Comparison of ENCODE assay signal across 1 cellular context in the genomic region with DNA sequence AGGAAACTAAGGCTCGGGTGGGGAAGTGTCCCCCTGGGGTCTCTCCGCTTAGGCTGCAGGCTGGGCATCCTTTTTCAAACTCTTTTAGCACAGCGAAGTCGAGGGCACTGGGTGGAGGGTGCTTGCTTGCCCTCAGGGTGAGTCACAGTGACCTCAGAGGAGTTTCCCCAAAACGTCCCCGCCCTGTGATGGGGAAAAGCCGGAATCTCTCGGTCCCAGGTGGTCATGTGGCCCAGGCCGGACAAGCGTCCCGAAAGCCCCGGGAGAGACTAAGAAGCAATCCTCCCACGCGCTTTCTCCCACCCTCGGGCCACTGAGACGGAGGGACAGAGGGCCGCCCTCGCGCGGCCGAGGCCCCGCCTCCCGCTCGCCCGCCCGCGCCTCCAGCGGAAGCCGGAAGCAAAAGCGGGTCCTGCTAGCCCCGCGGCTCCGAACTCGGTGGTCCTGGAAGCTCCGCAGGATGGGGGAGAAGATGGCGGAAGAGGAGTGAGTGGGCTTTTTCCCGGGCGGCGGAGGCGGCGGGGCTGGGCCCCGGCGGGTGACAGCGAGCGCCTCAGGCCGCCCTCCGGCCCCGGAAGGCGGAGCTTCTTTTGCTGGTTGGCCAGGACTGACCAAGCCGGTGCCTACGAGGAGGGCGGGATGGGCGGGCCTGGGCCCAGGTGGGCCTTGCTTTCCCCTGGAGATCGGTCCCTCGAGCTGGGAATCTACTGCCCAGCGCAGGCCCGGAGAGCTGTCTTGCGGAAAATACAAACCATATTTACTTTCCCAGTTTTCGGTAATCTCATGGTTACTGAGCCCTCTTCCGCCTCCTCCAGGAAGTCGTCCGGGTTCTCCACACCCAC.
A peak's percentile ranks its signal among the peaks of the same experiment; 100 is the strongest.
TF ChIP-seq lines count a peak whose summit lies in the region.

A gene with protein sequence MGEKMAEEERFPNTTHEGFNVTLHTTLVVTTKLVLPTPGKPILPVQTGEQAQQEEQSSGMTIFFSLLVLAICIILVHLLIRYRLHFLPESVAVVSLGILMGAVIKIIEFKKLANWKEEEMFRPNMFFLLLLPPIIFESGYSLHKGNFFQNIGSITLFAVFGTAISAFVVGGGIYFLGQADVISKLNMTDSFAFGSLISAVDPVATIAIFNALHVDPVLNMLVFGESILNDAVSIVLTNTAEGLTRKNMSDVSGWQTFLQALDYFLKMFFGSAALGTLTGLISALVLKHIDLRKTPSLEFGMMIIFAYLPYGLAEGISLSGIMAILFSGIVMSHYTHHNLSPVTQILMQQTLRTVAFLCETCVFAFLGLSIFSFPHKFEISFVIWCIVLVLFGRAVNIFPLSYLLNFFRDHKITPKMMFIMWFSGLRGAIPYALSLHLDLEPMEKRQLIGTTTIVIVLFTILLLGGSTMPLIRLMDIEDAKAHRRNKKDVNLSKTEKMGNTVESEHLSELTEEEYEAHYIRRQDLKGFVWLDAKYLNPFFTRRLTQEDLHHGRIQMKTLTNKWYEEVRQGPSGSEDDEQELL (plus strand): TSS at position 366 of the 842 bp plus-strand sequence. CDS start 95 bp downstream, at position 461.

TF ChIP-seq in K562, 482 proteins besides CTCF, POLR2A, EP300 and RAD21 (continued from another document and continues in another):
- TF ChIP-seq, protein P1, sequence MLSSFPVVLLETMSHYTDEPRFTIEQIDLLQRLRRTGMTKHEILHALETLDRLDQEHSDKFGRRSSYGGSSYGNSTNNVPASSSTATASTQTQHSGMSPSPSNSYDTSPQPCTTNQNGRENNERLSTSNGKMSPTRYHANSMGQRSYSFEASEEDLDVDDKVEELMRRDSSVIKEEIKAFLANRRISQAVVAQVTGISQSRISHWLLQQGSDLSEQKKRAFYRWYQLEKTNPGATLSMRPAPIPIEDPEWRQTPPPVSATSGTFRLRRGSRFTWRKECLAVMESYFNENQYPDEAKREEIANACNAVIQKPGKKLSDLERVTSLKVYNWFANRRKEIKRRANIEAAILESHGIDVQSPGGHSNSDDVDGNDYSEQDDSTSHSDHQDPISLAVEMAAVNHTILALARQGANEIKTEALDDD (IDR thresholded peaks at IDR 0.05), result no peak
- TF ChIP-seq NUFIP1 (IDR thresholded peaks at IDR 0.05; ENCODE audit: partially characterized antibody) (no peak), SMAD4 (CRISPR knock-in tag; conservative IDR thresholded peaks at IDR 0.05) (peak; percentile 58), IRF2 (CRISPR knock-in tag; IDR thresholded peaks at IDR 0.05) (no peak), DIDO1 (tag; IDR thresholded peaks at IDR 0.05; ENCODE audit: low read depth) (peak; percentile 16; the same call in 1 of the 2 replicates), GABPB2 (CRISPR knock-in tag; conservative IDR thresholded peaks at IDR 0.05) (no peak), NR4A1 (CRISPR knock-in tag; IDR thresholded peaks at IDR 0.05) (no peak), NR4A1 (tag; IDR thresholded peaks at IDR 0.05) (no peak), EZH2 (IDR thresholded peaks at IDR 0.05; ENCODE audit: borderline replicate concordance, low read depth, low read length) (no peak), NFXL1 (CRISPR knock-in tag; IDR thresholded peaks at IDR 0.05) (no peak), RCOR1 (IDR thresholded peaks at IDR 0.05; ENCODE audit: borderline replicate concordance in 1 of 2, low read depth in 2 of 2, low read length in 2 of 2) (peak in 1 of 2 experiments; percentile 69; a peak in 2 of 4 replicates), BRD9 (IDR thresholded peaks at IDR 0.05; ENCODE audit: low read depth, partially characterized antibody) (no peak), ZNF644 (tag; IDR thresholded peaks at IDR 0.05; ENCODE audit: low read depth) (no peak), MTA1 (IDR thresholded peaks at IDR 0.05; ENCODE audit: borderline replicate concordance) (0 out of 2 replicates have a peak, but pooled peaks have one; percentile 28), ZNF785 (CRISPR knock-in tag; IDR thresholded peaks at IDR 0.05) (no peak), PRMT5 (CRISPR knock-in tag; IDR thresholded peaks at IDR 0.05) (no peak), TBP (optimal IDR thresholded peaks at IDR 0.05; ENCODE audit: low read depth, low read length) (peak; percentile 69), MTA2 (IDR thresholded peaks at IDR 0.05; ENCODE audit: low read depth) (no peak), ZNF239 (CRISPR knock-in tag; IDR thresholded peaks at IDR 0.05) (no peak), CBFA2T2 (conservative IDR thresholded peaks at IDR 0.05) (peak; percentile 55), TCF3 (CRISPR knock-in tag; IDR thresholded peaks at IDR 0.05) (peak; percentile 52; the same call in 1 of the 2 replicates), YY1 (IDR thresholded peaks at IDR 0.05; ENCODE audit: borderline replicate concordance in 1 of 3, control insufficient read depth in 1 of 3, extremely low read depth in 1 of 3, insufficient read depth in 3 of 3, insufficient read length in 1 of 3, insufficient replicate concordance in 2 of 3, low read depth in 1 of 3, low read length in 2 of 3) (peak; percentile 18 to 91 (median 85)), ELF2 (CRISPR knock-in tag; IDR thresholded peaks at IDR 0.05) (peak; percentile 93), EP400 (IDR thresholded peaks at IDR 0.05) (peak; percentile 79), NRF1 (conservative IDR thresholded peaks at IDR 0.05 in 1 of 2, IDR thresholded peaks at IDR 0.05 in 1 of 2) (peak; percentile 79 to 81), ZNF583 (CRISPR knock-in tag; IDR thresholded peaks at IDR 0.05) (no peak), MBD2 (IDR thresholded peaks at IDR 0.05; ENCODE audit: borderline replicate concordance, low read depth) (0 out of 2 replicates have a peak, but pooled peaks have one; percentile 46), STAG1 (CRISPR knock-in tag; IDR thresholded peaks at IDR 0.05; ENCODE audit: borderline replicate concordance) (no peak), PHF21A (IDR thresholded peaks at IDR 0.05; ENCODE audit: borderline replicate concordance, low read depth) (no peak), E2F3 (CRISPR knock-in tag; IDR thresholded peaks at IDR 0.05) (peak; percentile 16; the same call in 1 of the 2 replicates), HEY1 (CRISPR knock-in tag; IDR thresholded peaks at IDR 0.05; ENCODE audit: borderline replicate concordance) (no peak)
- TF ChIP-seq, protein P2, sequence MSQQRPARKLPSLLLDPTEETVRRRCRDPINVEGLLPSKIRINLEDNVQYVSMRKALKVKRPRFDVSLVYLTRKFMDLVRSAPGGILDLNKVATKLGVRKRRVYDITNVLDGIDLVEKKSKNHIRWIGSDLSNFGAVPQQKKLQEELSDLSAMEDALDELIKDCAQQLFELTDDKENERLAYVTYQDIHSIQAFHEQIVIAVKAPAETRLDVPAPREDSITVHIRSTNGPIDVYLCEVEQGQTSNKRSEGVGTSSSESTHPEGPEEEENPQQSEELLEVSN (IDR thresholded peaks at IDR 0.05; ENCODE audit: borderline replicate concordance in 1 of 2, extremely low read depth in 1 of 2, insufficient read depth in 1 of 2, insufficient read length in 1 of 2, low read depth in 1 of 2, low read length in 1 of 2, poor library complexity in 1 of 2, severe bottlenecking in 1 of 2), result peak; percentile 44 to 53
- TF ChIP-seq, protein P3, sequence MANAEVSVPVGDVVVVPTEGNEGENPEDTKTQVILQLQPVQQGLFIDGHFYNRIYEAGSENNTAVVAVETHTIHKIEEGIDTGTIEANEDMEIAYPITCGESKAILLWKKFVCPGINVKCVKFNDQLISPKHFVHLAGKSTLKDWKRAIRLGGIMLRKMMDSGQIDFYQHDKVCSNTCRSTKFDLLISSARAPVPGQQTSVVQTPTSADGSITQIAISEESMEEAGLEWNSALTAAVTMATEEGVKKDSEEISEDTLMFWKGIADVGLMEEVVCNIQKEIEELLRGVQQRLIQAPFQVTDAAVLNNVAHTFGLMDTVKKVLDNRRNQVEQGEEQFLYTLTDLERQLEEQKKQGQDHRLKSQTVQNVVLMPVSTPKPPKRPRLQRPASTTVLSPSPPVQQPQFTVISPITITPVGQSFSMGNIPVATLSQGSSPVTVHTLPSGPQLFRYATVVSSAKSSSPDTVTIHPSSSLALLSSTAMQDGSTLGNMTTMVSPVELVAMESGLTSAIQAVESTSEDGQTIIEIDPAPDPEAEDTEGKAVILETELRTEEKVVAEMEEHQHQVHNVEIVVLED (CRISPR knock-in tag; IDR thresholded peaks at IDR 0.05), result 0 out of 2 replicates have a peak, but pooled peaks have one; percentile 18
- TF ChIP-seq, protein P4, sequence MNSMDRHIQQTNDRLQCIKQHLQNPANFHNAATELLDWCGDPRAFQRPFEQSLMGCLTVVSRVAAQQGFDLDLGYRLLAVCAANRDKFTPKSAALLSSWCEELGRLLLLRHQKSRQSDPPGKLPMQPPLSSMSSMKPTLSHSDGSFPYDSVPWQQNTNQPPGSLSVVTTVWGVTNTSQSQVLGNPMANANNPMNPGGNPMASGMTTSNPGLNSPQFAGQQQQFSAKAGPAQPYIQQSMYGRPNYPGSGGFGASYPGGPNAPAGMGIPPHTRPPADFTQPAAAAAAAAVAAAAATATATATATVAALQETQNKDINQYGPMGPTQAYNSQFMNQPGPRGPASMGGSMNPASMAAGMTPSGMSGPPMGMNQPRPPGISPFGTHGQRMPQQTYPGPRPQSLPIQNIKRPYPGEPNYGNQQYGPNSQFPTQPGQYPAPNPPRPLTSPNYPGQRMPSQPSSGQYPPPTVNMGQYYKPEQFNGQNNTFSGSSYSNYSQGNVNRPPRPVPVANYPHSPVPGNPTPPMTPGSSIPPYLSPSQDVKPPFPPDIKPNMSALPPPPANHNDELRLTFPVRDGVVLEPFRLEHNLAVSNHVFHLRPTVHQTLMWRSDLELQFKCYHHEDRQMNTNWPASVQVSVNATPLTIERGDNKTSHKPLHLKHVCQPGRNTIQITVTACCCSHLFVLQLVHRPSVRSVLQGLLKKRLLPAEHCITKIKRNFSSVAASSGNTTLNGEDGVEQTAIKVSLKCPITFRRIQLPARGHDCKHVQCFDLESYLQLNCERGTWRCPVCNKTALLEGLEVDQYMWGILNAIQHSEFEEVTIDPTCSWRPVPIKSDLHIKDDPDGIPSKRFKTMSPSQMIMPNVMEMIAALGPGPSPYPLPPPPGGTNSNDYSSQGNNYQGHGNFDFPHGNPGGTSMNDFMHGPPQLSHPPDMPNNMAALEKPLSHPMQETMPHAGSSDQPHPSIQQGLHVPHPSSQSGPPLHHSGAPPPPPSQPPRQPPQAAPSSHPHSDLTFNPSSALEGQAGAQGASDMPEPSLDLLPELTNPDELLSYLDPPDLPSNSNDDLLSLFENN (IDR thresholded peaks at IDR 0.05; ENCODE audit: low read depth in 2 of 2, low read length in 2 of 2), result no peak
- TF ChIP-seq, protein P5, sequence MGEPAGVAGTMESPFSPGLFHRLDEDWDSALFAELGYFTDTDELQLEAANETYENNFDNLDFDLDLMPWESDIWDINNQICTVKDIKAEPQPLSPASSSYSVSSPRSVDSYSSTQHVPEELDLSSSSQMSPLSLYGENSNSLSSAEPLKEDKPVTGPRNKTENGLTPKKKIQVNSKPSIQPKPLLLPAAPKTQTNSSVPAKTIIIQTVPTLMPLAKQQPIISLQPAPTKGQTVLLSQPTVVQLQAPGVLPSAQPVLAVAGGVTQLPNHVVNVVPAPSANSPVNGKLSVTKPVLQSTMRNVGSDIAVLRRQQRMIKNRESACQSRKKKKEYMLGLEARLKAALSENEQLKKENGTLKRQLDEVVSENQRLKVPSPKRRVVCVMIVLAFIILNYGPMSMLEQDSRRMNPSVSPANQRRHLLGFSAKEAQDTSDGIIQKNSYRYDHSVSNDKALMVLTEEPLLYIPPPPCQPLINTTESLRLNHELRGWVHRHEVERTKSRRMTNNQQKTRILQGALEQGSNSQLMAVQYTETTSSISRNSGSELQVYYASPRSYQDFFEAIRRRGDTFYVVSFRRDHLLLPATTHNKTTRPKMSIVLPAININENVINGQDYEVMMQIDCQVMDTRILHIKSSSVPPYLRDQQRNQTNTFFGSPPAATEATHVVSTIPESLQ (CRISPR knock-in tag; IDR thresholded peaks at IDR 0.05), result peak; percentile 72; the same call in 1 of the 2 replicates
- TF ChIP-seq, protein P6, sequence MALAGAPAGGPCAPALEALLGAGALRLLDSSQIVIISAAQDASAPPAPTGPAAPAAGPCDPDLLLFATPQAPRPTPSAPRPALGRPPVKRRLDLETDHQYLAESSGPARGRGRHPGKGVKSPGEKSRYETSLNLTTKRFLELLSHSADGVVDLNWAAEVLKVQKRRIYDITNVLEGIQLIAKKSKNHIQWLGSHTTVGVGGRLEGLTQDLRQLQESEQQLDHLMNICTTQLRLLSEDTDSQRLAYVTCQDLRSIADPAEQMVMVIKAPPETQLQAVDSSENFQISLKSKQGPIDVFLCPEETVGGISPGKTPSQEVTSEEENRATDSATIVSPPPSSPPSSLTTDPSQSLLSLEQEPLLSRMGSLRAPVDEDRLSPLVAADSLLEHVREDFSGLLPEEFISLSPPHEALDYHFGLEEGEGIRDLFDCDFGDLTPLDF (CRISPR knock-in tag; IDR thresholded peaks at IDR 0.05), result peak; percentile 47; the same call in 1 of the 2 replicates
- TF ChIP-seq, protein P7, sequence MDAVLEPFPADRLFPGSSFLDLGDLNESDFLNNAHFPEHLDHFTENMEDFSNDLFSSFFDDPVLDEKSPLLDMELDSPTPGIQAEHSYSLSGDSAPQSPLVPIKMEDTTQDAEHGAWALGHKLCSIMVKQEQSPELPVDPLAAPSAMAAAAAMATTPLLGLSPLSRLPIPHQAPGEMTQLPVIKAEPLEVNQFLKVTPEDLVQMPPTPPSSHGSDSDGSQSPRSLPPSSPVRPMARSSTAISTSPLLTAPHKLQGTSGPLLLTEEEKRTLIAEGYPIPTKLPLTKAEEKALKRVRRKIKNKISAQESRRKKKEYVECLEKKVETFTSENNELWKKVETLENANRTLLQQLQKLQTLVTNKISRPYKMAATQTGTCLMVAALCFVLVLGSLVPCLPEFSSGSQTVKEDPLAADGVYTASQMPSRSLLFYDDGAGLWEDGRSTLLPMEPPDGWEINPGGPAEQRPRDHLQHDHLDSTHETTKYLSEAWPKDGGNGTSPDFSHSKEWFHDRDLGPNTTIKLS (IDR thresholded peaks at IDR 0.05; ENCODE audit: borderline replicate concordance, low read depth), result peak; percentile 76; the same call in 1 of the 2 replicates
- TF ChIP-seq, protein P8, sequence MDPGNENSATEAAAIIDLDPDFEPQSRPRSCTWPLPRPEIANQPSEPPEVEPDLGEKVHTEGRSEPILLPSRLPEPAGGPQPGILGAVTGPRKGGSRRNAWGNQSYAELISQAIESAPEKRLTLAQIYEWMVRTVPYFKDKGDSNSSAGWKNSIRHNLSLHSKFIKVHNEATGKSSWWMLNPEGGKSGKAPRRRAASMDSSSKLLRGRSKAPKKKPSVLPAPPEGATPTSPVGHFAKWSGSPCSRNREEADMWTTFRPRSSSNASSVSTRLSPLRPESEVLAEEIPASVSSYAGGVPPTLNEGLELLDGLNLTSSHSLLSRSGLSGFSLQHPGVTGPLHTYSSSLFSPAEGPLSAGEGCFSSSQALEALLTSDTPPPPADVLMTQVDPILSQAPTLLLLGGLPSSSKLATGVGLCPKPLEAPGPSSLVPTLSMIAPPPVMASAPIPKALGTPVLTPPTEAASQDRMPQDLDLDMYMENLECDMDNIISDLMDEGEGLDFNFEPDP (CRISPR knock-in tag; IDR thresholded peaks at IDR 0.05), result no peak
